In genomic region chr2:241148239-241148638, GRCh38 we compare ENCODE assay signal across 8 cellular contexts. TPM values are rescaled to one million over a fixed set of nuclear protein-coding genes. Genes with fewer than 3 reads are reported as not detected.
A peak's percentile ranks its signal among the peaks of the same experiment; 100 is the strongest.
DNase-seq lines count a peak whose midpoint lies in the region; ATAC-seq, FAIRE-seq and TF ChIP-seq lines count a peak whose summit lies in the region.

No MANE protein-coding gene starts in this region.

- H3K36me3 ChIP-seq in BLaER1 = peaks cover 20% of the 10 kb centered on the region

- no peak overlapping the region for H3K14ac ChIP-seq in H9 (ENCODE audit: insufficient read depth, low read length)

- H3K18ac ChIP-seq in H9 (ENCODE audit: insufficient read length, low read depth, low read length) = no peak overlapping the region

- no peak for ATAC-seq in activated T-cell treated with anti-CD3 and anti-CD28 coated beads, Interleukin-2, amount 50 U/mL, for 72 hours (replicated peaks in 1 of 2)
- ATAC-seq in memory B cell (ENCODE audit: low read depth) (no peak), HG03045 (IDR thresholded peaks at IDR 0.05; ENCODE audit: unreplicated experiment) (no peak)

- H3K9ac ChIP-seq in BLaER1 = peak overlapping the region; percentile 84; the same call in 1 of the 2 replicates
- peak overlapping the region; percentile 63 for H3K9ac ChIP-seq in H9 (ENCODE audit: extremely low read depth, insufficient read length, low read length)

- H3K4ac ChIP-seq in H9 (ENCODE audit: low read depth, low read length) = no peak overlapping the region

- no peak overlapping the region for H2BK15ac ChIP-seq in H9 (ENCODE audit: low read depth, low read length)

- no peaks in the 10 kb centered on the region for H3K27me3 ChIP-seq in BLaER1
- H3K27me3 ChIP-seq in H9 (ENCODE audit: insufficient read depth, low read length) = no peaks in the 10 kb centered on the region

- H2BK120ac ChIP-seq in H9 (ENCODE audit: low read depth, low read length, poor library complexity, severe bottlenecking) = no peak overlapping the region

- H2AFZ ChIP-seq in H9 (ENCODE audit: low read length) = no peak overlapping the region

- peaks cover 0 to 6% (median 4%) of the 10 kb centered on the region in 3 experiments; a peak in 5 of 7 replicates for H3K36me3 Mint-ChIP-seq in H9 (ENCODE audit: insufficient read depth in 1 of 3, low read depth in 3 of 3)
- peaks cover 3 to 12% of the 10 kb centered on the region in 2 donors for H3K36me3 Mint-ChIP-seq in activated T-cell treated with anti-CD3 and anti-CD28 coated beads, Interleukin-2, amount 50 U/mL, for 72 hours (ENCODE audit: insufficient read depth in 2 of 2)
- peaks cover 5% of the 10 kb centered on the region for H3K36me3 Mint-ChIP-seq in memory B cell

- H3K4me3 Mint-ChIP-seq in H9 (peak overlapping the region; percentile 87 to 95), memory B cell (peak overlapping the region; percentile 97)
- H3K4me3 Mint-ChIP-seq in activated T-cell treated with anti-CD3 and anti-CD28 coated beads, Interleukin-2, amount 50 U/mL, for 72 hours = peak overlapping the region; percentile 83 to 85

- H3K4me1 Mint-ChIP-seq in H9 (peaks cover 28 to 30% of the 10 kb centered on the region in 2 experiments), memory B cell (peaks cover 39% of the 10 kb centered on the region)
- peaks cover 51% of the 10 kb centered on the region for H3K4me1 Mint-ChIP-seq in activated T-cell treated with anti-CD3 and anti-CD28 coated beads, Interleukin-2, amount 50 U/mL, for 72 hours (ENCODE audit: low read depth)

- no peaks in the 10 kb centered on the region for H3K79me1 ChIP-seq in H9 (ENCODE audit: insufficient read depth, low read depth, low read length, poor library complexity, severe bottlenecking)

- H3K27me3 Mint-ChIP-seq in H9 (ENCODE audit: low read depth) (peaks cover 3% of the 10 kb centered on the region), memory B cell (no peaks in the 10 kb centered on the region)
- H3K27me3 Mint-ChIP-seq in activated T-cell treated with anti-CD3 and anti-CD28 coated beads, Interleukin-2, amount 50 U/mL, for 72 hours (ENCODE audit: low read depth) = no peaks in the 10 kb centered on the region

- no peak overlapping the region for H2BK5ac ChIP-seq in H9 (ENCODE audit: insufficient read length, low read length)

- no peak overlapping the region for H3K23ac ChIP-seq in H9 (ENCODE audit: insufficient read length, low read depth, low read length)

- H2BK20ac ChIP-seq in H9 (ENCODE audit: low read depth, low read length, poor library complexity, severe bottlenecking) = no peak overlapping the region

- no peak for TF ChIP-seq CTCF in H9 (conservative IDR thresholded peaks at IDR 0.05)

- H3K4me1 ChIP-seq in BLaER1 (peaks cover 44% of the 10 kb centered on the region), H9 (ENCODE audit: insufficient read depth, low read length) (peaks cover 12% of the 10 kb centered on the region; the same call in 1 of the 2 replicates)

- no peak for FAIRE-seq in urothelium cell line (lab: Jason Lieb, UNC)

- WGBS in H9 (ENCODE audit: extremely low coverage, insufficient read length, low lambda C conversion rate) = no CpG with 5 or more reads among the region's 4 CpGs

- H3K27ac Mint-ChIP-seq in H9 = no peak overlapping the region; a peak in 1 of 7 replicates
- H3K27ac Mint-ChIP-seq in activated T-cell treated with anti-CD3 and anti-CD28 coated beads, Interleukin-2, amount 50 U/mL, for 72 hours = peak overlapping the region; percentile 29
- H3K27ac Mint-ChIP-seq in memory B cell = peak overlapping the region; percentile 90

- peaks cover 10% of the 10 kb centered on the region for H3K23me2 ChIP-seq in H9 (ENCODE audit: insufficient read length, low read depth, low read length, poor library complexity, severe bottlenecking)

- H3K9me3 Mint-ChIP-seq in H9 (no peaks in the 10 kb centered on the region; a peak in 1 of 5 replicates), memory B cell (no peaks in the 10 kb centered on the region)
- no peaks in the 10 kb centered on the region for H3K9me3 Mint-ChIP-seq in activated T-cell treated with anti-CD3 and anti-CD28 coated beads, Interleukin-2, amount 50 U/mL, for 72 hours

- H3T11ph ChIP-seq in H9 (ENCODE audit: low read length) = no peak overlapping the region

- H3K27ac ChIP-seq in BLaER1 (no peak overlapping the region; the same call in 1 of the 2 replicates), H9 (ENCODE audit: insufficient read length, low read depth, low read length) (no peak overlapping the region)

- H3K79me2 ChIP-seq in H9 (ENCODE audit: insufficient read depth, low read length) = no peaks in the 10 kb centered on the region

- H3K9me3 ChIP-seq in BLaER1 (no peaks in the 10 kb centered on the region), H9 (ENCODE audit: control insufficient read depth, low read depth, low read length) (no peaks in the 10 kb centered on the region)

- H3K4me3 ChIP-seq in BLaER1 = peak overlapping the region; percentile 93

- no peak overlapping the region for H2AK5ac ChIP-seq in H9 (ENCODE audit: insufficient read length, low read length)

- no peak overlapping the region for H3K56ac ChIP-seq in H9 (ENCODE audit: insufficient read length, low read depth, low read length)

- no peak overlapping the region for H4K91ac ChIP-seq in H9 (ENCODE audit: insufficient read length, low read depth, low read length)

- no peak overlapping the region for H4K8ac ChIP-seq in H9 (replicated peaks; ENCODE audit: insufficient read length, low read depth, low read length)

- no peak overlapping the region for H2BK12ac ChIP-seq in H9 (ENCODE audit: insufficient read length, low read depth, low read length)

- peak overlapping the region; percentile 98 for H3K4me2 ChIP-seq in BLaER1
- H3K4me2 ChIP-seq in H9 (ENCODE audit: insufficient read depth, insufficient read length, low read length) = peak overlapping the region; percentile 38

- DNase-seq in H9 = no peak
- no peak for DNase-seq in activated T-cell treated with anti-CD3 and anti-CD28 coated beads, Interleukin-2, amount 50 U/mL, for 72 hours
- DNase-seq in memory B cell (ENCODE audit: low spot score in 2 of 2) = no peak
- no peak for DNase-seq in 8988T
- DNase-seq in urothelium cell line (ENCODE audit: low spot score) = no peak
- DNase-seq in NCI-H187 treated with DMSO at 0.1 percent for 48 hours (lab: John Stamatoyannopoulos, UW) = no peak

- H4K20me1 ChIP-seq in BLaER1 (peaks cover 43% of the 10 kb centered on the region), H9 (ENCODE audit: control insufficient read depth, insufficient read depth, insufficient read length) (no peaks in the 10 kb centered on the region)

- H4K5ac ChIP-seq in H9 (ENCODE audit: insufficient read length, low read depth, low read length) = no peak overlapping the region

RNA-seq across cellular contexts. Expression of gene PASK, which starts 1.0 kb away (rescaled TPM):
- total RNA-seq in H9 (2021) = 66.1 and 68.0 TPM in 2 replicates
- 100 to 1,000 TPM; 123 to 171 TPM for total RNA-seq in activated T-cell treated with anti-CD3 and anti-CD28 coated beads, Interleukin-2, amount 50 U/mL, for 72 hours

RNA-seq across cellular contexts. Expression of gene PPP1R7, which starts 2.0 kb away (rescaled TPM):
- 60.2 and 60.4 TPM in 2 replicates for total RNA-seq in H9 (2021)
- 10 to 100 TPM; 89.1 to 97.8 TPM for total RNA-seq in activated T-cell treated with anti-CD3 and anti-CD28 coated beads, Interleukin-2, amount 50 U/mL, for 72 hours

RNA-seq across cellular contexts. Expression of gene ANO7, which starts 40.2 kb away (rescaled TPM):
- total RNA-seq in H9 (2021) = 3.9 and 5.2 TPM in 2 replicates
- total RNA-seq in activated T-cell treated with anti-CD3 and anti-CD28 coated beads, Interleukin-2, amount 50 U/mL, for 72 hours = under 1 TPM; 0.72 to 0.90 TPM

RNA-seq across cellular contexts. Expression of gene MTERF4, which starts 46.2 kb away (rescaled TPM):
- total RNA-seq in H9 (2021) = 35.0 and 36.6 TPM in 2 replicates
- total RNA-seq in activated T-cell treated with anti-CD3 and anti-CD28 coated beads, Interleukin-2, amount 50 U/mL, for 72 hours = 10 to 100 TPM; 48.7 to 53.7 TPM

Comparison
In these comparisons a context has a peak if more than half of its experiments do, and no peak if none do; other contexts are left out.
1. H3K27ac Mint-ChIP-seq: peak in activated T-cell treated with anti-CD3 and anti-CD28 coated beads, Interleukin-2, amount 50 U/mL, for 72 hours (single experiment) and memory B cell (single experiment); none in H9 (0 of 3).
2. Peak in every context shown above with its lines, with median percentiles within 50 percentile points of each other: H3K4me3 Mint-ChIP-seq.